In genomic region chr14:38255408-38255672, GRCh38 we compare ENCODE assay signal across 10 cellular contexts. TPM values are rescaled to one million over a fixed set of nuclear protein-coding genes. Genes with fewer than 3 reads are reported as not detected.
DNase-seq lines count a peak whose midpoint lies in the region; ATAC-seq, FAIRE-seq and TF ChIP-seq lines count a peak whose summit lies in the region.
"Had no signal": no experiment of that assay in that cellular context is flagged by ENCODE, and none has a peak within 500 bp of the region (broad histone marks: within the 10 kb centered on the region; RNA-seq: fewer than 3 reads in every experiment).

No MANE protein-coding gene starts in this region.

- H2AFZ ChIP-seq in mesenchymal stem cell (ENCODE audit: low read depth, low read length) = peak overlapping the region; percentile 83

- H3K9me3 Mint-ChIP-seq in dendritic cell treated with granulocyte-macrophage colony-stimulating factor and Interleukin-4, amounts not matched to agents 40 ng/mL and 50 ng/mL, for 4 days = no peaks in the 10 kb centered on the region

- no peak overlapping the region for H2BK15ac ChIP-seq in mesenchymal stem cell (ENCODE audit: low read depth, poor library complexity, severe bottlenecking)

- no peak for FAIRE-seq in HTR-8/SVneo (lab: Jason Lieb, UNC)

- peak; percentile 12 for DNase-seq in activated CD4-positive, alpha-beta T cell treated with anti-CD3 and anti-CD28 coated beads for 48 hours
- no peak for DNase-seq in activated CD4-positive, alpha-beta T cell treated with anti-CD3 and anti-CD28 coated beads for 4 hours
- peak; percentile 49 for DNase-seq in mesenchymal stem cell
- DNase-seq in thyroid gland = peak; percentile 11 to 21
- no peak for DNase-seq in kidney glomerular epithelial cell (lab: John Stamatoyannopoulos, UW)
- no peak for DNase-seq in HTR-8/SVneo (ENCODE audit: insufficient read length, low spot score)
- DNase-seq: activated effector memory CD4-positive, alpha-beta T cell treated with Interleukin-2 at 50 U/mL for 16 hours; NCI-H446 treated with DMSO at 0.1 percent for 48 hours had no signal

- 7% methylated on average over 29 of the region's 29 CpGs for WGBS in mesenchymal stem cell
- WGBS in thyroid gland, 2 donors = 8% methylated on average over 5 of the region's 29 CpGs; no CpG with 5 or more reads in 1 of the 2 donors

- H3K27ac ChIP-seq in mesenchymal stem cell (ENCODE audit: low read length, poor library complexity, severe bottlenecking) = no peak overlapping the region
- H3K27ac ChIP-seq in thyroid gland = peak overlapping the region; percentile 46 to 68 (median 68)

- H3K4me2 ChIP-seq in mesenchymal stem cell (ENCODE audit: low read length, poor library complexity, severe bottlenecking) = peak overlapping the region; percentile 76

- H3K4me1 ChIP-seq in mesenchymal stem cell (ENCODE audit: control insufficient read depth, insufficient read depth, low read depth, low read length) = peaks cover 13% of the 10 kb centered on the region
- peaks cover 0 to 10% of the 10 kb centered on the region in 2 donors for H3K4me1 ChIP-seq in thyroid gland

- no peak overlapping the region for H3K27ac Mint-ChIP-seq in dendritic cell treated with granulocyte-macrophage colony-stimulating factor and Interleukin-4, amounts not matched to agents 40 ng/mL and 50 ng/mL, for 4 days

- H3K4me3 Mint-ChIP-seq in dendritic cell treated with granulocyte-macrophage colony-stimulating factor and Interleukin-4, amounts not matched to agents 40 ng/mL and 50 ng/mL, for 4 days = peak overlapping the region; percentile 9

- peak overlapping the region; percentile 2 to 79 for H3K4ac ChIP-seq in mesenchymal stem cell (ENCODE audit: low read depth in 1 of 2, low read length in 2 of 2)

- H3K27me3 ChIP-seq in mesenchymal stem cell (ENCODE audit: control insufficient read depth in 1 of 2, insufficient read depth in 1 of 2, low read length in 2 of 2) = peaks cover 14 to 21% of the 10 kb centered on the region in 2 experiments
- peaks cover 3% of the 10 kb centered on the region for H3K27me3 ChIP-seq in thyroid gland

- no peak overlapping the region for H2AK5ac ChIP-seq in mesenchymal stem cell (ENCODE audit: low read length, severe bottlenecking)

- no peaks in the 10 kb centered on the region for H3K79me1 ChIP-seq in mesenchymal stem cell (replicated peaks; ENCODE audit: low read length, poor library complexity, severe bottlenecking)

- H2BK12ac ChIP-seq in mesenchymal stem cell (ENCODE audit: low read length in 2 of 2) = peak overlapping the region in 1 of 2 experiments; percentile 92

- TF ChIP-seq POLR2A in thyroid gland (IDR thresholded peaks at IDR 0.05) = no peak

- no peaks in the 10 kb centered on the region for H3K36me3 ChIP-seq in mesenchymal stem cell (ENCODE audit: control insufficient read depth in 1 of 2, insufficient read depth in 2 of 2, low read depth in 1 of 2, low read length in 2 of 2)
- no peaks in the 10 kb centered on the region for H3K36me3 ChIP-seq in thyroid gland

- peak overlapping the region; percentile 93 to 96 for H3K18ac ChIP-seq in mesenchymal stem cell (ENCODE audit: low read depth in 1 of 2, low read length in 2 of 2)

- no peak overlapping the region for H3K9ac ChIP-seq in mesenchymal stem cell (ENCODE audit: low read length)

- no peak for ATAC-seq in HG03108 (IDR thresholded peaks at IDR 0.05; ENCODE audit: unreplicated experiment)

- no peak for TF ChIP-seq CTCF in thyroid gland (IDR thresholded peaks at IDR 0.05)

- peak overlapping the region; percentile 82 for H2BK120ac ChIP-seq in mesenchymal stem cell (ENCODE audit: low read depth, low read length)

- H3K14ac ChIP-seq in mesenchymal stem cell (ENCODE audit: low read length in 2 of 2) = peak overlapping the region in 1 of 2 experiments; percentile 1

- intact Hi-C loops in dendritic cell treated with granulocyte-macrophage colony-stimulating factor and Interleukin-4, amounts not matched to agents 40 ng/mL and 50 ng/mL, for 4 days (cut with micrococcal nuclease) = no loop called here
- intact Hi-C loops in thyroid gland (cut with DNase I) = no loop called here

- H3K4me3 ChIP-seq in mesenchymal stem cell (ENCODE audit: insufficient read depth in 1 of 2, low read depth in 1 of 2, low read length in 2 of 2) = peak overlapping the region; percentile 40 to 67
- peak overlapping the region in 2 of 3 donors; percentile 17 to 26 for H3K4me3 ChIP-seq in thyroid gland (replicated peaks in 1 of 3)

- H3K4me1 Mint-ChIP-seq in dendritic cell treated with granulocyte-macrophage colony-stimulating factor and Interleukin-4, amounts not matched to agents 40 ng/mL and 50 ng/mL, for 4 days (ENCODE audit: low read depth) = peaks cover 18% of the 10 kb centered on the region

- H4K8ac ChIP-seq in mesenchymal stem cell (ENCODE audit: low read length) = peak overlapping the region; percentile 98

- no peaks in the 10 kb centered on the region for H3K9me3 ChIP-seq in mesenchymal stem cell (ENCODE audit: control insufficient read depth, low read length)
- no peaks in the 10 kb centered on the region for H3K9me3 ChIP-seq in thyroid gland

- peaks cover 40% of the 10 kb centered on the region for H3K27me3 Mint-ChIP-seq in dendritic cell treated with granulocyte-macrophage colony-stimulating factor and Interleukin-4, amounts not matched to agents 40 ng/mL and 50 ng/mL, for 4 days

- H4K91ac ChIP-seq in mesenchymal stem cell (ENCODE audit: low read length) = peak overlapping the region; percentile 100

- H2BK5ac ChIP-seq in mesenchymal stem cell (ENCODE audit: low read depth, low read length, poor library complexity, severe bottlenecking) = no peak overlapping the region

- H3K23ac ChIP-seq in mesenchymal stem cell (ENCODE audit: low read length in 2 of 2) = peak overlapping the region in 1 of 2 experiments; percentile 1

- no peaks in the 10 kb centered on the region for H3K36me3 Mint-ChIP-seq in dendritic cell treated with granulocyte-macrophage colony-stimulating factor and Interleukin-4, amounts not matched to agents 40 ng/mL and 50 ng/mL, for 4 days (ENCODE audit: low read depth)

RNA-seq across cellular contexts. Expression of gene CLEC14A, which starts 0.6 kb away (rescaled TPM):
- 23.5 TPM for polyA plus RNA-seq in mesenchymal stem cell (2013, experiment 1 of 2)
- 25.3 TPM for polyA plus RNA-seq in mesenchymal stem cell (2013, experiment 2 of 2)
- total RNA-seq in thyroid gland = 10 to 100 TPM; 15.5 to 44.5 (median 23.4) TPM

RNA-seq across cellular contexts. Expression of gene SSTR1, which starts 47.6 kb away (rescaled TPM):
- 2.7 TPM for polyA plus RNA-seq in mesenchymal stem cell (2013, experiment 1 of 2)
- polyA plus RNA-seq in mesenchymal stem cell (2013, experiment 2 of 2) = 2.8 TPM
- total RNA-seq in thyroid gland = under 1 TPM in 3 of 4 donors, not detected in 1; 0.11 to 0.39 (median 0.13) TPM

Comparison
In these comparisons a context has a peak if more than half of its experiments do, and no peak if none do; other contexts are left out.
1. DNase-seq: peak in activated CD4-positive, alpha-beta T cell treated with anti-CD3 and anti-CD28 coated beads for 48 hours (single experiment), mesenchymal stem cell (single experiment) and thyroid gland (2 of 2); none in activated CD4-positive, alpha-beta T cell treated with anti-CD3 and anti-CD28 coated beads for 4 hours (0 of 2), kidney glomerular epithelial cell (single experiment) and HTR-8/SVneo (single experiment).